23 cellular contexts compared by ENCODE assay signal in genomic region chr11:8242113-8242475, GRCh38. TPM values are rescaled to one million over a fixed set of nuclear protein-coding genes. Genes with fewer than 3 reads are reported as not detected.
A peak's percentile ranks its signal among the peaks of the same experiment; 100 is the strongest.
DNase-seq lines count a peak whose midpoint lies in the region; ATAC-seq, FAIRE-seq and TF ChIP-seq lines count a peak whose summit lies in the region.
"Had no signal": no experiment of that assay in that cellular context is flagged by ENCODE, and none has a peak within 500 bp of the region (broad histone marks: within the 10 kb centered on the region; RNA-seq: fewer than 3 reads in every experiment).

No MANE protein-coding gene starts in this region.

- H3K9me3 Mint-ChIP-seq in neural progenitor cell: peaks cover 6% of the 10 kb centered on the region
- H3K9me3 Mint-ChIP-seq: CD4-positive, alpha-beta T cell had no signal

- H3K4me1 Mint-ChIP-seq in neural progenitor cell: peaks cover 59% of the 10 kb centered on the region

- no peak overlapping the region for H4K8ac ChIP-seq in H1 (ENCODE audit: extremely low read depth, insufficient read depth, low read length)

- no peak overlapping the region for H3K4me3 Mint-ChIP-seq in neural progenitor cell
- H3K4me3 Mint-ChIP-seq: CD4-positive, alpha-beta T cell had no signal

- in situ Hi-C loops in GM23248 (cut with MboI): loop anchor here (25.0 kb wide), 2 partner anchors 320 to 720 kb away; partner anchors contain the start of gene TMEM9B

- peaks cover 34% of the 10 kb centered on the region for H3F3A ChIP-seq in neural progenitor cell (ENCODE audit: low read depth)
- no peaks in the 10 kb centered on the region for H3F3A ChIP-seq in GM23248 (ENCODE audit: insufficient read depth)

- no peak for TF ChIP-seq POLR2A in H1 (IDR thresholded peaks at IDR 0.05; ENCODE audit: control extremely low read depth in 1 of 2, low read depth in 2 of 2, low read length in 2 of 2)

- 0 out of 2 replicates have a peak overlapping the region, but pooled peaks have one; percentile 3 for H2BK5ac ChIP-seq in H1 (ENCODE audit: low read depth, low read length)

- H2AFZ ChIP-seq in H1 (ENCODE audit: low read length): no peak overlapping the region
- peak overlapping the region; percentile 91 for H2AFZ ChIP-seq in neural progenitor cell (replicated peaks)
- no peak overlapping the region for H2AFZ ChIP-seq in GM23248

- DNase-seq in ELF-1 (ENCODE audit: low read depth, low spot score): peak; percentile 95
- DNase-seq in NCI-H69 (lab: John Stamatoyannopoulos, UW): peak; percentile 48
- no peak for DNase-seq in H1 (ENCODE audit: low read depth in 1 of 2, low spot score in 2 of 2)
- DNase-seq in neural progenitor cell (ENCODE audit: low spot score): no peak
- DNase-seq in HuH-7 (ENCODE audit: low spot score): no peak
- DNase-seq in GM23248: no peak
- DNase-seq in EL: no peak
- DNase-seq: CD4-positive, alpha-beta T cell; GF-D8; Karpas-422; NCI-H1105; NCI-H1436 treated with DMSO at 0.1 percent for 48 hours; NCI-H187 treated with DMSO at 0.1 percent for 48 hours; NCI-H345; NCI-H510A treated with DMSO at 0.1 percent for 48 hours; NCI-H748 treated with DMSO at 0.1 percent for 48 hours; PC-3; SW 1271 had no signal

- no peak for TF ChIP-seq RAD21 in H1 (IDR thresholded peaks at IDR 0.05 in 1 of 2, conservative IDR thresholded peaks at IDR 0.05 in 1 of 2; ENCODE audit: low read depth in 2 of 2, low read length in 2 of 2)

- H3K18ac ChIP-seq in H1 (ENCODE audit: extremely low read depth, low read length): 0 out of 2 replicates have a peak overlapping the region, but pooled peaks have one; percentile 10

- H3K79me1 ChIP-seq in H1 (ENCODE audit: low read depth, low read length): no peaks in the 10 kb centered on the region

- no peak for ATAC-seq in HG03175 (IDR thresholded peaks at IDR 0.05; ENCODE audit: unreplicated experiment)
- ATAC-seq: PC-3 had no signal

- H3K4me3 ChIP-seq in H1 (ENCODE audit: extremely low read depth in 1 of 4, insufficient read depth in 2 of 4, low read depth in 3 of 4, low read length in 4 of 4): no peak overlapping the region
- H3K4me3 ChIP-seq in neural progenitor cell: no peak overlapping the region
- no peak overlapping the region for H3K4me3 ChIP-seq in GM23248
- H3K4me3 ChIP-seq: HAP-1 had no signal

- H2BK20ac ChIP-seq in H1 (ENCODE audit: low read length): no peak overlapping the region

- no peak overlapping the region for H2BK120ac ChIP-seq in H1 (replicated peaks; ENCODE audit: low read depth, low read length)

- H2BK12ac ChIP-seq in H1 (ENCODE audit: low read depth, low read length): no peak overlapping the region

- H3K27me3 Mint-ChIP-seq in neural progenitor cell (ENCODE audit: insufficient read depth, low read depth): peaks cover 14% of the 10 kb centered on the region

- no peaks in the 10 kb centered on the region for H3K79me2 ChIP-seq in H1 (ENCODE audit: control insufficient read depth in 1 of 2, insufficient read depth in 2 of 2, low read length in 2 of 2)
- H3K79me2 ChIP-seq in neural progenitor cell (ENCODE audit: low read depth): peaks cover 35% of the 10 kb centered on the region
- no peaks in the 10 kb centered on the region for H3K79me2 ChIP-seq in GM23248 (ENCODE audit: insufficient read depth)

- POLR2A ChIA-PET in H1 (lab: Charles Lee; ENCODE audit: partially characterized antibody): interaction anchor here (0.7 to 1.9 kb wide), 5 partner anchors 12 to 42 kb away, joined by 3 to 5 read pairs (median 4); no protein-coding TSS in a partner anchor

- TF ChIP-seq EP300 in H1 (IDR thresholded peaks at IDR 0.05; ENCODE audit: borderline replicate concordance in 1 of 2, low read depth in 2 of 2, low read length in 2 of 2): no peak

- H3K27ac Mint-ChIP-seq in neural progenitor cell: peak overlapping the region; percentile 93
- H3K27ac Mint-ChIP-seq: CD4-positive, alpha-beta T cell had no signal

- H3K9me2 ChIP-seq in GM23248 (ENCODE audit: insufficient read depth): no peaks in the 10 kb centered on the region
- H3K9me2 ChIP-seq: SK-N-SH had no signal

- H3K4me2 ChIP-seq in H1 (ENCODE audit: insufficient read depth in 1 of 2, low read depth in 2 of 2, low read length in 2 of 2): peak overlapping the region; percentile 48 to 65
- H3K4me2 ChIP-seq in neural progenitor cell: peak overlapping the region; percentile 57
- no peak overlapping the region for H3K4me2 ChIP-seq in GM23248 (ENCODE audit: unreplicated experiment)
- H3K4me2 ChIP-seq: SK-N-SH had no signal

- no peak overlapping the region for H3K27ac ChIP-seq in H1 (ENCODE audit: low read depth, low read length)
- peak overlapping the region; percentile 60 for H3K27ac ChIP-seq in neural progenitor cell
- no peak overlapping the region for H3K27ac ChIP-seq in GM23248

- H3K4me1 ChIP-seq in H1 (replicated peaks in 1 of 4; ENCODE audit: control insufficient read depth in 3 of 4, insufficient read depth in 4 of 4, low read length in 3 of 4) (peaks cover 10 to 19% (median 13%) of the 10 kb centered on the region in 4 experiments; a peak in 6 of 7 replicates), neural progenitor cell (peaks cover 28% of the 10 kb centered on the region), GM23248 (ENCODE audit: insufficient read depth) (no peaks in the 10 kb centered on the region)
- H3K4me1 ChIP-seq: HAP-1 had no signal

- no peak overlapping the region for H2AK5ac ChIP-seq in H1 (ENCODE audit: low read depth, low read length)

- H3K9ac ChIP-seq in H1 (replicated peaks in 1 of 4; ENCODE audit: extremely low read depth in 1 of 4, low read depth in 3 of 4, low read length in 3 of 4) (no peak overlapping the region), neural progenitor cell (no peak overlapping the region), GM23248 (no peak overlapping the region)
- H3K9ac ChIP-seq: SK-N-SH had no signal

- H4K5ac ChIP-seq in H1 (ENCODE audit: insufficient read length, low read depth, low read length): no peak overlapping the region

- H3K23me2 ChIP-seq in H1 (ENCODE audit: low read depth, low read length): no peaks in the 10 kb centered on the region

- FAIRE-seq in H1 (lab: Jason Lieb, UNC): no peak
- FAIRE-seq: GM12891 had no signal

- H3K36me3 Mint-ChIP-seq in neural progenitor cell: peaks cover 2% of the 10 kb centered on the region

- H3K36me3 ChIP-seq in H1 (ENCODE audit: control insufficient read depth in 2 of 4, insufficient read depth in 4 of 4, low read length in 3 of 4) (no peaks in the 10 kb centered on the region), neural progenitor cell (no peaks in the 10 kb centered on the region), GM23248 (ENCODE audit: low read depth) (no peaks in the 10 kb centered on the region)
- H3K36me3 ChIP-seq: HAP-1 had no signal

- no peak overlapping the region for H3K14ac ChIP-seq in H1 (ENCODE audit: insufficient read length)

- H3K56ac ChIP-seq in H1 (replicated peaks; ENCODE audit: insufficient read length, low read depth, low read length): no peak overlapping the region

- H3K4ac ChIP-seq in H1 (replicated peaks; ENCODE audit: insufficient read length, low read depth, low read length): no peak overlapping the region

- H3K23ac ChIP-seq in H1 (ENCODE audit: insufficient read length): no peak overlapping the region

- no peaks in the 10 kb centered on the region for H3K9me3 ChIP-seq in H1 (ENCODE audit: insufficient read depth in 2 of 2, low read depth in 1 of 2, low read length in 1 of 2)
- H3K9me3 ChIP-seq in neural progenitor cell (ENCODE audit: low read depth): no peaks in the 10 kb centered on the region
- no peaks in the 10 kb centered on the region for H3K9me3 ChIP-seq in GM23248 (ENCODE audit: low read depth)
- H3K9me3 ChIP-seq: HAP-1, SK-N-SH had no signal

- TF ChIP-seq CTCF in H1 (IDR thresholded peaks at IDR 0.05; ENCODE audit: control extremely low read depth in 1 of 3, insufficient read depth in 1 of 3, low read depth in 1 of 3, low read length in 3 of 3) (no peak), neural progenitor cell (IDR thresholded peaks at IDR 0.05) (no peak)

- no peak overlapping the region for H4K91ac ChIP-seq in H1 (replicated peaks; ENCODE audit: insufficient read length, low read length)

- CTCF ChIA-PET in H1 (lab: Charles Lee; ENCODE audit: partially characterized antibody): interaction anchor here (0.6 to 14.3 kb wide), 17 partner anchors 11 to 137 kb away, joined by 3 to 177 read pairs (median 5); partner anchors contain the start of gene LMO1

- H4K20me1 ChIP-seq in H1 (replicated peaks in 1 of 2; ENCODE audit: control insufficient read depth in 1 of 2, insufficient read depth in 2 of 2, low read length in 2 of 2) (no peaks in the 10 kb centered on the region), neural progenitor cell (ENCODE audit: low read depth) (no peaks in the 10 kb centered on the region), GM23248 (ENCODE audit: insufficient read depth) (no peaks in the 10 kb centered on the region)

- H2BK15ac ChIP-seq in H1 (ENCODE audit: low read length): no peak overlapping the region

- 25% methylated on average over 3 of the region's 3 CpGs; no CpG with 5 or more reads in 1 of the 2 experiments for WGBS in H1 (ENCODE audit: extremely low coverage in 1 of 2, insufficient coverage in 1 of 2, insufficient read length in 1 of 2, insufficient replicate concordance in 2 of 2, low coverage in 1 of 2, low lambda C conversion rate in 2 of 2, missing lambda C conversion rate in 1 of 2), 2 experiments
- WGBS in GM23248 (ENCODE audit: low coverage in 1 of 2, low lambda C conversion rate in 2 of 2, missing lambda C conversion rate in 2 of 2), 2 experiments: 27 to 29% methylated on average over 3 of the region's 3 CpGs

- peaks cover 0 to 1% (median 0%) of the 10 kb centered on the region in 4 experiments; a peak in 2 of 7 replicates for H3K27me3 ChIP-seq in H1 (replicated peaks in 1 of 4; ENCODE audit: control insufficient read depth in 3 of 4, extremely low read depth in 1 of 4, insufficient read depth in 3 of 4, low read length in 3 of 4)
- no peaks in the 10 kb centered on the region for H3K27me3 ChIP-seq in neural progenitor cell
- peaks cover 52% of the 10 kb centered on the region for H3K27me3 ChIP-seq in GM23248 (replicated peaks; ENCODE audit: insufficient read depth)

RNA-seq across cellular contexts. Expression of gene LMO1, which starts 21.6 kb away (rescaled TPM):
- total RNA-seq in H1 (2021; fragmentation: NEBNext Ultra II Directional; extraction: Animal tissue kit (Norgen Biotek cat#: 25700)): not detected in 2 replicates
- polyA plus RNA-seq in H1 (2011; rRNA removed) (0.17 and 0.30 TPM in 2 replicates), GM23248 (2016; fragmentation: Nextera tagmentation; extraction: Ambion mirVana) (not detected in 2 replicates)
- polyA plus RNA-seq in H1 (2011; cell fraction: cytosol; rRNA removed): 0.32 TPM
- polyA plus RNA-seq in H1 (2011; cell fraction: nucleus; rRNA removed): 0.37 TPM
- 0.19 to 0.85 TPM (median 0.46 TPM) in 4 replicates for polyA plus RNA-seq in H1 (2012, experiment 1 of 2)
- 0.45 TPM for polyA plus RNA-seq in H1 (2012, experiment 2 of 2)
- polyA plus RNA-seq in H1 (2013, experiment 1 of 2): 0.20 TPM
- 0.11 TPM for polyA plus RNA-seq in H1 (2013, experiment 2 of 2)
- polyA minus RNA-seq in H1 (2011; rRNA and poly(A)+ RNA removed): 0.44 TPM in 1 of 2 replicates, not detected in the other
- not detected for polyA minus RNA-seq in H1 (2011; cell fraction: cytosol; rRNA and poly(A)+ RNA removed)
- not detected for polyA minus RNA-seq in H1 (2011; cell fraction: nucleus; rRNA and poly(A)+ RNA removed)
- total RNA-seq in neural progenitor cell (ENCODE audit: low replicate concordance): 2.9 and 6.2 TPM in 2 replicates
- not detected in 2 replicates for total RNA-seq in GM23248 (2014; rRNA removed; shearing (Covaris generic))
- total RNA-seq: CD4-positive, alpha-beta T cell had no signal
- polyA plus RNA-seq: BJ had no signal

Comparison
In these comparisons a context has a peak if more than half of its experiments do, and no peak if none do; other contexts are left out.
1. DNase-seq: peak in ELF-1 (single experiment) and NCI-H69 (single experiment); none in H1 (0 of 2), neural progenitor cell (single experiment), HuH-7 (single experiment), GM23248 (single experiment) and EL (single experiment).